23 cellular contexts compared by ENCODE assay signal in genomic region chr5:40355842-40356241, GRCh38.
"Had no signal": no experiment of that assay in that cellular context is flagged by ENCODE, and none has a peak within 500 bp of the region (broad histone marks: within the 10 kb centered on the region; RNA-seq: fewer than 3 reads in every experiment).

No MANE protein-coding gene starts in this region.

- H3K4me3 Mint-ChIP-seq: activated CD4-positive, alpha-beta memory T cell treated with anti-CD3 and anti-CD28 coated beads, Interleukin-2, amount 10 ng/mL, durations not matched to agents 7 days and 5 days; activated naive CD4-positive, alpha-beta T cell treated with anti-CD3 and anti-CD28 coated beads for 36 hours; activated naive CD8-positive, alpha-beta T cell treated with anti-CD3 and anti-CD28 coated beads, Interleukin-2, amount 10 ng/mL, durations not matched to agents 7 days and 5 days; activated T-cell treated with anti-CD3 and anti-CD28 coated beads, Interleukin-2, amount 50 U/mL, for 72 hours; central memory CD8-positive, alpha-beta T cell; nephron progenitor cell; stimulated activated memory B cell treated with anti-CD40 and anti-IgM and Interleukin-4, amounts not matched to agents 10 μg/mL and 1 μg/mL and 100 μg/mL, for 72 hours had no signal

- H3K4me1 Mint-ChIP-seq: nephron progenitor cell; stimulated activated memory B cell treated with anti-CD40 and anti-IgM and Interleukin-4, amounts not matched to agents 10 μg/mL and 1 μg/mL and 100 μg/mL, for 72 hours had no signal

- H3K27me3 Mint-ChIP-seq: activated CD4-positive, alpha-beta memory T cell treated with anti-CD3 and anti-CD28 coated beads, Interleukin-2, amount 10 ng/mL, durations not matched to agents 7 days and 5 days; activated naive CD8-positive, alpha-beta T cell treated with anti-CD3 and anti-CD28 coated beads, Interleukin-2, amount 10 ng/mL, durations not matched to agents 7 days and 5 days; central memory CD8-positive, alpha-beta T cell; effector memory CD8-positive, alpha-beta T cell; stimulated activated memory B cell treated with anti-CD40 and anti-IgM and Interleukin-4, amounts not matched to agents 10 μg/mL and 1 μg/mL and 100 μg/mL, for 72 hours had no signal

- H3K9me3 ChIP-seq: breast epithelium, sigmoid colon, stomach, transverse colon had no signal

- DNase-seq: activated CD4-positive, alpha-beta memory T cell treated with anti-CD3 and anti-CD28 coated beads, Interleukin-2, amount 10 ng/mL, durations not matched to agents 7 days and 5 days; activated CD4-positive, alpha-beta T cell treated with anti-CD3 and anti-CD28 coated beads for 48 hours; activated CD4-positive, CD25-positive, alpha-beta regulatory T cell; activated effector memory CD4-positive, alpha-beta T cell treated with Interleukin-2 at 50 U/mL for 16 hours; activated naive CD4-positive, alpha-beta T cell treated with anti-CD3 and anti-CD28 coated beads for 36 hours; activated naive CD8-positive, alpha-beta T cell treated with anti-CD3 and anti-CD28 coated beads, Interleukin-2, amount 10 ng/mL, durations not matched to agents 7 days and 5 days; activated T-cell treated with anti-CD3 and anti-CD28 coated beads, Interleukin-2, amount 50 U/mL, for 72 hours; amniotic stem cell; dorsolateral prefrontal cortex; effector memory CD8-positive, alpha-beta T cell; foreskin melanocyte; midbrain; nephron progenitor cell; occipital lobe; sigmoid colon; stimulated activated CD4-positive, alpha-beta T cell treated with anti-CD3 and anti-CD28 coated beads, Interleukin-15, amount 100 ng/mL, for 24 hours; stomach; T-helper 9 cell; transverse colon had no signal

- H3K4me1 ChIP-seq: breast epithelium had no signal

- H3K27ac Mint-ChIP-seq: activated CD4-positive, alpha-beta memory T cell treated with anti-CD3 and anti-CD28 coated beads, Interleukin-2, amount 10 ng/mL, durations not matched to agents 7 days and 5 days; activated naive CD4-positive, alpha-beta T cell treated with anti-CD3 and anti-CD28 coated beads for 36 hours; activated naive CD8-positive, alpha-beta T cell treated with anti-CD3 and anti-CD28 coated beads, Interleukin-2, amount 10 ng/mL, durations not matched to agents 7 days and 5 days; activated T-cell treated with anti-CD3 and anti-CD28 coated beads, Interleukin-2, amount 50 U/mL, for 72 hours; effector memory CD8-positive, alpha-beta T cell; nephron progenitor cell; stimulated activated memory B cell treated with anti-CD40 and anti-IgM and Interleukin-4, amounts not matched to agents 10 μg/mL and 1 μg/mL and 100 μg/mL, for 72 hours had no signal

- H3K36me3 ChIP-seq: breast epithelium, sigmoid colon, stomach, transverse colon had no signal

- H3K4me3 ChIP-seq: breast epithelium, dorsolateral prefrontal cortex, sigmoid colon, smooth muscle cell, stomach, transverse colon had no signal

- H3K27ac ChIP-seq: breast epithelium, dorsolateral prefrontal cortex, sigmoid colon, transverse colon had no signal

- H3K27me3 ChIP-seq: breast epithelium, sigmoid colon, stomach, transverse colon had no signal
